8 cellular contexts compared by ENCODE assay signal in genomic region chr1:37602750-37603694, GRCh38. TPM values are rescaled to one million over a fixed set of nuclear protein-coding genes. Genes with fewer than 3 reads are reported as not detected.
DNase-seq lines count a peak whose midpoint lies in the region; ATAC-seq, FAIRE-seq and TF ChIP-seq lines count a peak whose summit lies in the region.

No MANE protein-coding gene starts in this region.

- H3K27me3 Mint-ChIP-seq in activated CD4-positive, alpha-beta memory T cell treated with anti-CD3 and anti-CD28 coated beads, Interleukin-2, amount 10 ng/mL, durations not matched to agents 7 days and 5 days, result peaks cover 12% of the 10 kb centered on the region
- H3K27me3 Mint-ChIP-seq in osteocyte (ENCODE audit: unreplicated experiment), result peaks cover 21% of the 10 kb centered on the region

- TF ChIP-seq CTCF in esophagus squamous epithelium (IDR thresholded peaks at IDR 0.05) (peak in 5 of 6 experiments; percentile 39 to 62 (median 48)), osteocyte (IDR thresholded peaks at IDR 0.05) (peak; percentile 69)

- peaks cover 0 to 32% (median 0%) of the 10 kb centered on the region in 4 donors for H3K27me3 ChIP-seq in esophagus squamous epithelium

- H3K9me3 ChIP-seq in esophagus squamous epithelium, result no peaks in the 10 kb centered on the region

- DNase-seq in Ammon's horn (ENCODE audit: low spot score) (peak; percentile 16), GM18507 (ENCODE audit: extremely low spot score, insufficient read length, low read depth) (peak; percentile 29), NCI-H446 (lab: John Stamatoyannopoulos, UW) (peak; percentile 4 to 63), esophagus squamous epithelium (lab: John Stamatoyannopoulos, UW) (no peak), osteocyte (ENCODE audit: extremely low spot score, unreplicated experiment) (no peak)
- peak; percentile 34 for DNase-seq in activated CD4-positive, alpha-beta memory T cell treated with anti-CD3 and anti-CD28 coated beads, Interleukin-2, amount 10 ng/mL, durations not matched to agents 7 days and 5 days

- no peaks in the 10 kb centered on the region for H3K9me3 Mint-ChIP-seq in activated CD4-positive, alpha-beta memory T cell treated with anti-CD3 and anti-CD28 coated beads, Interleukin-2, amount 10 ng/mL, durations not matched to agents 7 days and 5 days
- no peaks in the 10 kb centered on the region for H3K9me3 Mint-ChIP-seq in osteocyte (ENCODE audit: unreplicated experiment)

- intact Hi-C loops in esophagus squamous epithelium (cut with DNase I), result loop anchor here (5.0 kb wide), 1 partner anchor 79 kb away; no protein-coding TSS in a partner anchor

- no peak overlapping the region for H3K4me3 Mint-ChIP-seq in activated CD4-positive, alpha-beta memory T cell treated with anti-CD3 and anti-CD28 coated beads, Interleukin-2, amount 10 ng/mL, durations not matched to agents 7 days and 5 days
- H3K4me3 Mint-ChIP-seq in osteocyte (ENCODE audit: unreplicated experiment), result no peak overlapping the region

- POLR2A ChIA-PET in activated CD4-positive, alpha-beta memory T cell treated with anti-CD3 and anti-CD28 coated beads, Interleukin-2, amount 10 ng/mL, durations not matched to agents 7 days and 5 days (lab: Charles Lee), result interaction anchor here (1.0 to 1.4 kb wide), 2 partner anchors 8 to 87 kb away, joined by 4 read pairs; partner anchors contain the start of gene GNL2

- no peaks in the 10 kb centered on the region for H3K4me1 Mint-ChIP-seq in activated CD4-positive, alpha-beta memory T cell treated with anti-CD3 and anti-CD28 coated beads, Interleukin-2, amount 10 ng/mL, durations not matched to agents 7 days and 5 days
- peaks cover 13% of the 10 kb centered on the region for H3K4me1 Mint-ChIP-seq in osteocyte (ENCODE audit: unreplicated experiment)

- no peak overlapping the region for H3K27ac Mint-ChIP-seq in activated CD4-positive, alpha-beta memory T cell treated with anti-CD3 and anti-CD28 coated beads, Interleukin-2, amount 10 ng/mL, durations not matched to agents 7 days and 5 days
- H3K27ac Mint-ChIP-seq in osteocyte (ENCODE audit: unreplicated experiment), result no peak overlapping the region

- ATAC-seq in HG02798 (IDR thresholded peaks at IDR 0.05; ENCODE audit: poor library complexity, unreplicated experiment) (no peak), HG02571 (IDR thresholded peaks at IDR 0.05; ENCODE audit: unreplicated experiment) (no peak)

- TF ChIP-seq POLR2A in esophagus squamous epithelium (IDR thresholded peaks at IDR 0.05), result no peak

- H3K36me3 ChIP-seq in esophagus squamous epithelium, result no peaks in the 10 kb centered on the region

- H3K27ac ChIP-seq in esophagus squamous epithelium, result no peak overlapping the region

- CTCF ChIA-PET in activated CD4-positive, alpha-beta memory T cell treated with anti-CD3 and anti-CD28 coated beads, Interleukin-2, amount 10 ng/mL, durations not matched to agents 7 days and 5 days (lab: Charles Lee), result interaction anchor here (0.6 to 5.4 kb wide), 18 partner anchors 9 to 257 kb away, joined by 3 to 88 read pairs (median 5); partner anchors contain the start of genes CDCA8 and MEAF6

- FAIRE-seq in GM18507 (lab: Jason Lieb, UNC), result peak; percentile 72

- no peaks in the 10 kb centered on the region for H3K36me3 Mint-ChIP-seq in activated CD4-positive, alpha-beta memory T cell treated with anti-CD3 and anti-CD28 coated beads, Interleukin-2, amount 10 ng/mL, durations not matched to agents 7 days and 5 days (ENCODE audit: low read depth)
- no peaks in the 10 kb centered on the region for H3K36me3 Mint-ChIP-seq in osteocyte (ENCODE audit: unreplicated experiment)

- 36 to 39% methylated on average over 6 to 8 of the region's 8 CpGs for WGBS in esophagus squamous epithelium, 2 donors

- H3K4me3 ChIP-seq in esophagus squamous epithelium, result no peak overlapping the region

- peaks cover 0 to 25% (median 0%) of the 10 kb centered on the region in 3 donors for H3K4me1 ChIP-seq in esophagus squamous epithelium

RNA-seq across cellular contexts. Expression of gene GNL2, which starts 7.3 kb away (rescaled TPM):
- 10 to 100 TPM; 50.6 to 52.8 TPM for total RNA-seq in activated CD4-positive, alpha-beta memory T cell treated with anti-CD3 and anti-CD28 coated beads, Interleukin-2, amount 10 ng/mL, durations not matched to agents 7 days and 5 days
- total RNA-seq in esophagus squamous epithelium (10 to 100 TPM; 27.5 to 53.2 (median 37.1) TPM), osteocyte (49.2 and 52.3 TPM in 2 replicates)

RNA-seq across cellular contexts. Expression of gene RSPO1, which starts 31.7 kb away (rescaled TPM):
- not detected for total RNA-seq in activated CD4-positive, alpha-beta memory T cell treated with anti-CD3 and anti-CD28 coated beads, Interleukin-2, amount 10 ng/mL, durations not matched to agents 7 days and 5 days
- total RNA-seq in esophagus squamous epithelium (1 to 10 TPM in 2 of 4 donors, under 1 TPM in 2; 0.49 to 6.1 (median 2.4) TPM), osteocyte (not detected in 2 replicates)

RNA-seq across cellular contexts. Expression of gene DNALI1, which starts 46.3 kb away (rescaled TPM):
- total RNA-seq in activated CD4-positive, alpha-beta memory T cell treated with anti-CD3 and anti-CD28 coated beads, Interleukin-2, amount 10 ng/mL, durations not matched to agents 7 days and 5 days, result under 1 TPM; 0.13 to 0.18 TPM
- total RNA-seq in esophagus squamous epithelium (1 to 10 TPM in 1 of 4 donors, under 1 TPM in 2, not detected in 1; 0.09 to 4.2 (median 0.88) TPM), osteocyte (9.4 and 10.5 TPM in 2 replicates)

RNA-seq across cellular contexts. Expression of gene SNIP1, which starts 48.9 kb away (rescaled TPM):
- 10 to 100 TPM; 24.2 to 25.9 TPM for total RNA-seq in activated CD4-positive, alpha-beta memory T cell treated with anti-CD3 and anti-CD28 coated beads, Interleukin-2, amount 10 ng/mL, durations not matched to agents 7 days and 5 days
- total RNA-seq in esophagus squamous epithelium, result 10 to 100 TPM; 10.5 to 21.1 (median 13.1) TPM
- total RNA-seq in osteocyte, result 16.1 and 22.4 TPM in 2 replicates

Comparison
In these comparisons a context has a peak if more than half of its experiments do, and no peak if none do; other contexts are left out.
1. DNase-seq: peak in Ammon's horn (single experiment), GM18507 (single experiment), NCI-H446 (2 of 2) and activated CD4-positive, alpha-beta memory T cell treated with anti-CD3 and anti-CD28 coated beads, Interleukin-2, amount 10 ng/mL, durations not matched to agents 7 days and 5 days (single experiment); none in esophagus squamous epithelium (single experiment) and osteocyte (single experiment).